In the genomic region with DNA sequence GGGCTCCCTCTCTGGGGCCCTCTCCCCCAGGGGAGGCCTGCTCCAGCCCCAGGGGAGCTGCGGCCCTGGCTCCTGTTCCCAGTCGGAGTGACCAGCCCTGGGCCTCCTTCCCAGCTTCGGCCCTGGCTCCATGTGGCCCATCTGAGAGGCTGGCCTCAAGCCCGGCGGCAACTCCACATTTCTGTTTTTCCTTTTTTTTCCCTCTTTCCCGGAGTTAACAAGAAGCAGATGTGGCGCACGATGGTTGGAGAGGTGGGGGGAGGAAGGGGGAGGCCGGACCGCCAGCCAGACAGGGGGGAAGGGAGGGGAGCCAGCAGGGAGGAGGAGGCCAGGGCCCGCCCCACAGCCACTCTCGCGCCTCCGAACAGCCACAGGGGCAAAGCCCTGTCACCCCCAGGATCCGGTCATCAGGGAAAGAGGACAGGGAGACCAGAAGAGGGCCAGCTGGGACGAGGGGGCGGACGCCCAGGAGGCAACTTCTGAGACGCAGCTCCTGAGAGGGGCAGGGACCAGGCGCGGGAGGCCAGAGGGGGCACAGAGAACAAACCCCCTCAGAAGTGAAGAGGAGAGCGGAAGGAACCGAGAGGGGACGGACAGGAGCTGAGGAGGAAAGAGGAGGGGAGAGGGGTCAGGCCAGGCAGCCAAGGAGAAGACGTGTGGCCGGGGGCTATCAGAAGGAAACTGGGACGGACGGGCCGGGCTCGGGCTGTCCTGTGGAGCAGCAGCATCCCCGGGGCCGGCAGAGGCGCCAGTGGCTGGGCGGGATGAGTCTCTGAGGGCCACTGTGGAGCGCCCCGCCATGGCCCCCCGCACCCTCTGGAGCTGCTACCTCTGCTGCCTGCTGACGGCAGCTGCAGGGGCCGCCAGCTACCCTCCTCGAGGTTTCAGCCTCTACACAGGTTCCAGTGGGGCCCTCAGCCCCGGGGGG, we compare ENCODE assay signal across 9 cellular contexts. TPM values are rescaled to one million over a fixed set of nuclear protein-coding genes. Genes with fewer than 3 reads are reported as not detected.
DNase-seq lines count a peak whose midpoint lies in the region; ATAC-seq and TF ChIP-seq lines count a peak whose summit lies in the region.
"Had no signal": no experiment of that assay in that cellular context is flagged by ENCODE, and none has a peak within 500 bp of the region (broad histone marks: within the 10 kb centered on the region; RNA-seq: fewer than 3 reads in every experiment).

A gene (plus strand): TSS at position 349 of the 928 bp plus-strand sequence. CDS start 451 bp downstream, at position 800.

- H3K9me3 Mint-ChIP-seq in stimulated activated memory B cell treated with anti-CD40 and anti-IgM and Interleukin-4, amounts not matched to agents 10 μg/mL and 1 μg/mL and 100 μg/mL, for 72 hours, result peaks cover 2% of the 10 kb centered on the region

- H3K27me3 ChIP-seq in brain microvascular endothelial cell (replicated peaks) (no peaks in the 10 kb centered on the region), kidney epithelial cell (ENCODE audit: control insufficient read depth, insufficient read depth, low read length) (no peaks in the 10 kb centered on the region)

- H3K36me3 Mint-ChIP-seq in stimulated activated memory B cell treated with anti-CD40 and anti-IgM and Interleukin-4, amounts not matched to agents 10 μg/mL and 1 μg/mL and 100 μg/mL, for 72 hours, result no peaks in the 10 kb centered on the region

- no peak for ATAC-seq in stimulated activated memory B cell treated with anti-CD40 and anti-IgM and Interleukin-4, amounts not matched to agents 10 μg/mL and 1 μg/mL and 100 μg/mL, for 72 hours
- ATAC-seq in HG02870 (IDR thresholded peaks at IDR 0.05; ENCODE audit: unreplicated experiment), result no peak

- in situ Hi-C loops in brain microvascular endothelial cell (cut with HindIII; ENCODE audit: low pct_ligation_motif_present, low sequenced_read_pairs), result no loop called here

- no peak within 1 kb of the TSS for H3K4me3 Mint-ChIP-seq in stimulated activated memory B cell treated with anti-CD40 and anti-IgM and Interleukin-4, amounts not matched to agents 10 μg/mL and 1 μg/mL and 100 μg/mL, for 72 hours

- H3K27ac ChIP-seq in HEK293 (ENCODE audit: extremely low read depth, low read depth, low read length) (no peak within 1 kb of the TSS), brain microvascular endothelial cell (peak within 1 kb of the TSS; percentile 42)

- H3K27ac Mint-ChIP-seq in stimulated activated memory B cell treated with anti-CD40 and anti-IgM and Interleukin-4, amounts not matched to agents 10 μg/mL and 1 μg/mL and 100 μg/mL, for 72 hours, result peak within 1 kb of the TSS; percentile 5

- H3K4me1 ChIP-seq in HEK293 (ENCODE audit: control insufficient read depth, insufficient read depth, low read length), result peaks cover 4% of the 10 kb centered on the region

- H3K4me3 ChIP-seq in HEK293 (ENCODE audit: low read depth, low read length) (no peak within 1 kb of the TSS), brain microvascular endothelial cell (ENCODE audit: low read depth, low read length) (peak within 1 kb of the TSS; percentile 73), kidney epithelial cell (ENCODE audit: low read depth, low read length) (peak within 1 kb of the TSS; percentile 8)

- DNase-seq in brain microvascular endothelial cell (peak; percentile 69), kidney epithelial cell (ENCODE audit: low read depth) (no peak), NCI-H1105 treated with DMSO at 0.1 percent for 48 hours (lab: John Stamatoyannopoulos, UW) (no peak), OCI-M1 (lab: John Stamatoyannopoulos, UW) (no peak)
- no peak for DNase-seq in activated CD4-positive, alpha-beta T cell treated with anti-CD3 and anti-CD28 coated beads for 1 hour
- DNase-seq: activated gamma-delta T cell had no signal

- POLR2A ChIA-PET in HEK293 (lab: Yijun Ruan, JAX), result no interaction called here

- TF ChIP-seq CTCF in HEK293 (tag by site-specific recombination; IDR thresholded peaks at IDR 0.05), result no peak
- TF ChIP-seq CTCF in brain microvascular endothelial cell (IDR thresholded peaks at IDR 0.05; ENCODE audit: low read depth, low read length, missing control alignments), result peak; percentile 27
- no peak for TF ChIP-seq CTCF in kidney epithelial cell (IDR thresholded peaks at IDR 0.05; ENCODE audit: insufficient read depth, low read length, poor library complexity, severe bottlenecking)

- CTCF ChIA-PET in HEK293 (lab: Yijun Ruan, JAX), result interaction anchor here (0.6 to 1.0 kb wide), 3 partner anchors 13 to 27 kb away, joined by 3 to 4 read pairs (median 3); a partner anchor contains a TSS

- no peaks in the 10 kb centered on the region for H3K9me3 ChIP-seq in HEK293 (ENCODE audit: control insufficient read depth, insufficient read depth, low read depth, low read length)

- no peaks in the 10 kb centered on the region for H3K27me3 Mint-ChIP-seq in stimulated activated memory B cell treated with anti-CD40 and anti-IgM and Interleukin-4, amounts not matched to agents 10 μg/mL and 1 μg/mL and 100 μg/mL, for 72 hours

- no peaks in the 10 kb centered on the region for H3K36me3 ChIP-seq in HEK293 (ENCODE audit: control insufficient read depth in 2 of 2, insufficient read depth in 1 of 2, low read length in 2 of 2)
- peaks cover 3% of the 10 kb centered on the region for H3K36me3 ChIP-seq in brain microvascular endothelial cell (replicated peaks)
- H3K36me3 ChIP-seq in kidney epithelial cell (ENCODE audit: control insufficient read depth, insufficient read depth, low read length), result no peaks in the 10 kb centered on the region

- H3K4me1 Mint-ChIP-seq in stimulated activated memory B cell treated with anti-CD40 and anti-IgM and Interleukin-4, amounts not matched to agents 10 μg/mL and 1 μg/mL and 100 μg/mL, for 72 hours, result peaks cover 58% of the 10 kb centered on the region

TF ChIP-seq in HEK293, 187 proteins besides CTCF, POLR2A, EP300 and RAD21:
- TF ChIP-seq ZIC2 (tag by site-specific recombination; IDR thresholded peaks at IDR 0.05), result peak; percentile 40
- TF ChIP-seq GLIS1 (tag by site-specific recombination; IDR thresholded peaks at IDR 0.05), result peak; percentile 71
- no peak for TF ChIP-seq REPIN1 (tag by site-specific recombination; IDR thresholded peaks at IDR 0.05; ENCODE audit: low read depth)

RNA-seq across cellular contexts. Expression of the gene that starts here (rescaled TPM):
- 7.4 and 9.5 TPM in 2 replicates for total RNA-seq in kidney epithelial cell
